ENCODE assay signal across 30 cellular contexts in the genomic region with DNA sequence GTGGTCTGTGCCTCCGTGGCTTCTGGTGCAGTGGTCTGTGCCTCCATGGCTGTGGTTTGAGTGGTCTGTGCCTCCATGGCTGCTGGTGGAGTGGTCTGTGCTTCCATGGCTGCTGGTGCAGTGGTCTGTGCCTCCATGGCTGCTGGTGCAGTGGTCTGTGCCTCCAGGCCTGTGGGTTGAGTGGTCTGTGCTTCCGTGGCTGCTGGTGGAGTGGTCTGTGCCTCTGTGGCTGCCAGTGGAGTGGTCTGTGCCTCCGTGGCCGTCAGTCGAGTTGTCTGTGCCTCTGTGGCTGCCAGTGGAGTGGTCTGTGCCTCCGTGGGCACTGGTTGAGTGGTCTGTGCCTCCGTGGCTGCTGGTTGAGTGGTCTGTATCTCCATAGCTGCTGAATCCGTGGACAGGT. TPM values are rescaled to one million over a fixed set of nuclear protein-coding genes. Genes with fewer than 3 reads are reported as not detected.
DNase-seq lines count a peak whose midpoint lies in the region; ATAC-seq, FAIRE-seq and TF ChIP-seq lines count a peak whose summit lies in the region.
"Had no signal": no experiment of that assay in that cellular context is flagged by ENCODE, and none has a peak within 500 bp of the region (broad histone marks: within the 10 kb centered on the region; RNA-seq: fewer than 3 reads in every experiment).

No MANE protein-coding gene starts in this region.

- H3K9me3 Mint-ChIP-seq in activated CD8-positive, alpha-beta T cell treated with anti-CD3 and anti-CD28 coated beads for 36 hours: peaks cover 3% of the 10 kb centered on the region
- H3K9me3 Mint-ChIP-seq in activated CD8-positive, alpha-beta T cell treated with anti-CD3 and anti-CD28 coated beads, Interleukin-2, amount 10 ng/mL, durations not matched to agents 7 days and 5 days (ENCODE audit: insufficient read depth): no peaks in the 10 kb centered on the region
- no peaks in the 10 kb centered on the region for H3K9me3 Mint-ChIP-seq in activated T-helper 2 cell treated with anti-CD3 and anti-CD28 coated beads, Interferon-gamma antibody, Interleukin-2, Interleukin-4, amounts not matched to agents 10 μg/mL and 5 μg/mL and 100 μg/mL, durations not matched to agents 14 hours and 24 hours and 36 hours
- H3K9me3 Mint-ChIP-seq in memory B cell: no peaks in the 10 kb centered on the region
- H3K9me3 Mint-ChIP-seq in stimulated activated effector memory CD8-positive, alpha-beta T cell treated with anti-CD3 and anti-CD28 coated beads, Interleukin-12 subunit alpha, Interleukin-12 subunit beta, amount 100 ng/mL, for 72 hours: no peaks in the 10 kb centered on the region

- H3K27ac ChIP-seq in kidney (ENCODE audit: low read depth in 2 of 2, low read length in 2 of 2): no peak overlapping the region
- H3K27ac ChIP-seq: brain microvascular endothelial cell, Peyer's patch, thoracic aorta had no signal

- POLR2A ChIA-PET in activated CD8-positive, alpha-beta T cell treated with anti-CD3 and anti-CD28 coated beads for 36 hours (lab: Charles Lee): interaction anchor here (0.6 to 13.8 kb wide), 3 partner anchors 8 to 175 kb away, joined by 3 to 225 read pairs (median 134); partner anchors contain the start of genes ISCU, SART3 and SELPLG
- POLR2A ChIA-PET in activated CD8-positive, alpha-beta T cell treated with anti-CD3 and anti-CD28 coated beads, Interleukin-2, amount 10 ng/mL, durations not matched to agents 7 days and 5 days (lab: Charles Lee): no interaction called here

- no peaks in the 10 kb centered on the region for H3K36me3 ChIP-seq in kidney (ENCODE audit: control insufficient read depth in 1 of 2, insufficient read depth in 2 of 2, low read length in 2 of 2)
- H3K36me3 ChIP-seq: brain microvascular endothelial cell, HAP-1, Peyer's patch, thoracic aorta had no signal

- peaks cover 41% of the 10 kb centered on the region for H3K4me1 Mint-ChIP-seq in activated CD8-positive, alpha-beta T cell treated with anti-CD3 and anti-CD28 coated beads for 36 hours (ENCODE audit: low read depth)
- H3K4me1 Mint-ChIP-seq in activated CD8-positive, alpha-beta T cell treated with anti-CD3 and anti-CD28 coated beads, Interleukin-2, amount 10 ng/mL, durations not matched to agents 7 days and 5 days (ENCODE audit: low read depth): peaks cover 59% of the 10 kb centered on the region
- peaks cover 29% of the 10 kb centered on the region for H3K4me1 Mint-ChIP-seq in activated T-helper 2 cell treated with anti-CD3 and anti-CD28 coated beads, Interferon-gamma antibody, Interleukin-2, Interleukin-4, amounts not matched to agents 10 μg/mL and 5 μg/mL and 100 μg/mL, durations not matched to agents 14 hours and 24 hours and 36 hours (ENCODE audit: low read depth)
- peaks cover 34% of the 10 kb centered on the region for H3K4me1 Mint-ChIP-seq in memory B cell
- peaks cover 74% of the 10 kb centered on the region for H3K4me1 Mint-ChIP-seq in stimulated activated effector memory CD8-positive, alpha-beta T cell treated with anti-CD3 and anti-CD28 coated beads, Interleukin-12 subunit alpha, Interleukin-12 subunit beta, amount 100 ng/mL, for 72 hours

- H3K36me3 Mint-ChIP-seq in activated CD8-positive, alpha-beta T cell treated with anti-CD3 and anti-CD28 coated beads for 36 hours (ENCODE audit: low read depth): peaks cover 57% of the 10 kb centered on the region
- peaks cover 82% of the 10 kb centered on the region for H3K36me3 Mint-ChIP-seq in activated CD8-positive, alpha-beta T cell treated with anti-CD3 and anti-CD28 coated beads, Interleukin-2, amount 10 ng/mL, durations not matched to agents 7 days and 5 days (ENCODE audit: low read depth)
- H3K36me3 Mint-ChIP-seq in activated T-helper 2 cell treated with anti-CD3 and anti-CD28 coated beads, Interferon-gamma antibody, Interleukin-2, Interleukin-4, amounts not matched to agents 10 μg/mL and 5 μg/mL and 100 μg/mL, durations not matched to agents 14 hours and 24 hours and 36 hours (ENCODE audit: low read depth): peaks cover 72% of the 10 kb centered on the region
- H3K36me3 Mint-ChIP-seq in memory B cell: peaks cover 3% of the 10 kb centered on the region
- peaks cover 99% of the 10 kb centered on the region for H3K36me3 Mint-ChIP-seq in stimulated activated effector memory CD8-positive, alpha-beta T cell treated with anti-CD3 and anti-CD28 coated beads, Interleukin-12 subunit alpha, Interleukin-12 subunit beta, amount 100 ng/mL, for 72 hours

- peak overlapping the region; percentile 72 for H3K27ac Mint-ChIP-seq in activated CD8-positive, alpha-beta T cell treated with anti-CD3 and anti-CD28 coated beads for 36 hours
- no peak overlapping the region for H3K27ac Mint-ChIP-seq in activated CD8-positive, alpha-beta T cell treated with anti-CD3 and anti-CD28 coated beads, Interleukin-2, amount 10 ng/mL, durations not matched to agents 7 days and 5 days
- H3K27ac Mint-ChIP-seq in activated T-helper 2 cell treated with anti-CD3 and anti-CD28 coated beads, Interferon-gamma antibody, Interleukin-2, Interleukin-4, amounts not matched to agents 10 μg/mL and 5 μg/mL and 100 μg/mL, durations not matched to agents 14 hours and 24 hours and 36 hours: peak overlapping the region; percentile 49
- H3K27ac Mint-ChIP-seq in memory B cell: peak overlapping the region; percentile 38
- H3K27ac Mint-ChIP-seq in stimulated activated effector memory CD8-positive, alpha-beta T cell treated with anti-CD3 and anti-CD28 coated beads, Interleukin-12 subunit alpha, Interleukin-12 subunit beta, amount 100 ng/mL, for 72 hours: peak overlapping the region; percentile 97

- no peaks in the 10 kb centered on the region for H3K9me3 ChIP-seq in kidney (ENCODE audit: control insufficient read depth in 1 of 2, low read length in 2 of 2)
- H3K9me3 ChIP-seq: HAP-1, Peyer's patch, thoracic aorta had no signal

- H3K4me3 ChIP-seq in kidney (ENCODE audit: low read length in 2 of 2): no peak overlapping the region
- H3K4me3 ChIP-seq: HAP-1, Peyer's patch, thoracic aorta had no signal

- no peak for DNase-seq in activated CD8-positive, alpha-beta T cell treated with anti-CD3 and anti-CD28 coated beads for 36 hours
- no peak for DNase-seq in activated CD8-positive, alpha-beta T cell treated with anti-CD3 and anti-CD28 coated beads, Interleukin-2, amount 10 ng/mL, durations not matched to agents 7 days and 5 days
- DNase-seq in activated T-helper 2 cell treated with anti-CD3 and anti-CD28 coated beads, Interferon-gamma antibody, Interleukin-2, Interleukin-4, amounts not matched to agents 10 μg/mL and 5 μg/mL and 100 μg/mL, durations not matched to agents 14 hours and 24 hours and 36 hours (ENCODE audit: low spot score): no peak
- no peak for DNase-seq in memory B cell (ENCODE audit: low spot score in 2 of 2)
- DNase-seq in stimulated activated effector memory CD8-positive, alpha-beta T cell treated with anti-CD3 and anti-CD28 coated beads, Interleukin-12 subunit alpha, Interleukin-12 subunit beta, amount 100 ng/mL, for 72 hours (ENCODE audit: low spot score in 2 of 2): no peak
- DNase-seq in kidney: no peak
- DNase-seq in SKM-1 (lab: John Stamatoyannopoulos, UW; ENCODE audit: unreplicated experiment): no peak
- no peak for DNase-seq in anterior cingulate cortex (lab: John Stamatoyannopoulos, UW)
- DNase-seq: 8988T; activated CD4-positive, alpha-beta T cell treated with anti-CD3 and anti-CD28 coated beads, Interleukin-2, amount 50 U/mL, for 1 hour; activated effector memory CD4-positive, alpha-beta T cell treated with anti-CD3 and anti-CD28 coated beads, Interleukin-2, amount 50 U/mL, for 16 hours; brain microvascular endothelial cell; effector CD4-positive, alpha-beta T cell; GDM1; head of caudate nucleus; NCI-H1417 treated with DMSO at 0.1 percent for 48 hours; NCI-H2107; NCI-H748 treated with DMSO at 0.1 percent for 48 hours; occipital lobe; Peyer's patch; SHP77 treated with DMSO at 0.1 percent for 48 hours; stimulated activated CD4-positive, alpha-beta T cell treated with anti-CD3 and anti-CD28 coated beads, Interleukin-4, amount 100 ng/mL, for 4 hours; stimulated activated naive CD8-positive, alpha-beta T cell treated with anti-CD3 and anti-CD28 coated beads, Interleukin-15, Interleukin-2, amounts not matched to agents 100 U/mL and 50 U/mL, for 24 hours; SW 1271; T1000 had no signal

- CTCF ChIA-PET in activated CD8-positive, alpha-beta T cell treated with anti-CD3 and anti-CD28 coated beads for 36 hours (lab: Charles Lee): interaction anchor here (1.0 kb wide), 1 partner anchor 9 kb away, joined by 3 read pairs; no protein-coding TSS in a partner anchor
- CTCF ChIA-PET in activated CD8-positive, alpha-beta T cell treated with anti-CD3 and anti-CD28 coated beads, Interleukin-2, amount 10 ng/mL, durations not matched to agents 7 days and 5 days (lab: Charles Lee): no interaction called here

- intact Hi-C loops in activated CD8-positive, alpha-beta T cell treated with anti-CD3 and anti-CD28 coated beads for 36 hours (cut with micrococcal nuclease): no loop called here
- intact Hi-C loops in activated T-helper 2 cell treated with anti-CD3 and anti-CD28 coated beads, Interferon-gamma antibody, Interleukin-2, Interleukin-4, amounts not matched to agents 10 μg/mL and 5 μg/mL and 100 μg/mL, durations not matched to agents 14 hours and 24 hours and 36 hours (cut with micrococcal nuclease): no loop called here
- intact Hi-C loops in kidney (cut with DNase I): no loop called here

- no peaks in the 10 kb centered on the region for H3K27me3 Mint-ChIP-seq in activated CD8-positive, alpha-beta T cell treated with anti-CD3 and anti-CD28 coated beads for 36 hours
- no peaks in the 10 kb centered on the region for H3K27me3 Mint-ChIP-seq in activated CD8-positive, alpha-beta T cell treated with anti-CD3 and anti-CD28 coated beads, Interleukin-2, amount 10 ng/mL, durations not matched to agents 7 days and 5 days (ENCODE audit: low read depth)
- H3K27me3 Mint-ChIP-seq in activated T-helper 2 cell treated with anti-CD3 and anti-CD28 coated beads, Interferon-gamma antibody, Interleukin-2, Interleukin-4, amounts not matched to agents 10 μg/mL and 5 μg/mL and 100 μg/mL, durations not matched to agents 14 hours and 24 hours and 36 hours (ENCODE audit: low read depth): no peaks in the 10 kb centered on the region
- H3K27me3 Mint-ChIP-seq in memory B cell: no peaks in the 10 kb centered on the region

- H3K9ac ChIP-seq in kidney (ENCODE audit: low read length in 2 of 2): no peak overlapping the region

- no peak for TF ChIP-seq CTCF in activated CD8-positive, alpha-beta T cell treated with anti-CD3 and anti-CD28 coated beads for 36 hours (IDR thresholded peaks at IDR 0.05)
- TF ChIP-seq CTCF in kidney (IDR thresholded peaks at IDR 0.05; ENCODE audit: borderline replicate concordance, extremely low read depth, insufficient read depth): no peak

- H3K4me1 ChIP-seq in kidney (ENCODE audit: control insufficient read depth in 1 of 2, insufficient read depth in 1 of 2, low read depth in 1 of 2, low read length in 2 of 2): peaks cover 5% of the 10 kb centered on the region in 2 donors
- H3K4me1 ChIP-seq: HAP-1 had no signal

- no peak for ATAC-seq in activated CD8-positive, alpha-beta T cell treated with anti-CD3 and anti-CD28 coated beads for 36 hours
- ATAC-seq in activated CD8-positive, alpha-beta T cell treated with anti-CD3 and anti-CD28 coated beads, Interleukin-2, amount 10 ng/mL, durations not matched to agents 7 days and 5 days: no peak
- no peak for ATAC-seq in memory B cell (ENCODE audit: low read depth)
- ATAC-seq in stimulated activated effector memory CD8-positive, alpha-beta T cell treated with anti-CD3 and anti-CD28 coated beads, Interleukin-12 subunit alpha, Interleukin-12 subunit beta, amount 100 ng/mL, for 72 hours: no peak
- ATAC-seq: stimulated activated naive CD8-positive, alpha-beta T cell treated with anti-CD3 and anti-CD28 coated beads, Interleukin-15, Interleukin-2, amounts not matched to agents 100 U/mL and 50 U/mL, for 24 hours had no signal

- FAIRE-seq in kidney (lab: Jason Lieb, UNC): no peak
- FAIRE-seq: GM19239 had no signal

- H3K4me3 Mint-ChIP-seq in activated CD8-positive, alpha-beta T cell treated with anti-CD3 and anti-CD28 coated beads for 36 hours: no peak overlapping the region
- no peak overlapping the region for H3K4me3 Mint-ChIP-seq in activated CD8-positive, alpha-beta T cell treated with anti-CD3 and anti-CD28 coated beads, Interleukin-2, amount 10 ng/mL, durations not matched to agents 7 days and 5 days
- H3K4me3 Mint-ChIP-seq in activated T-helper 2 cell treated with anti-CD3 and anti-CD28 coated beads, Interferon-gamma antibody, Interleukin-2, Interleukin-4, amounts not matched to agents 10 μg/mL and 5 μg/mL and 100 μg/mL, durations not matched to agents 14 hours and 24 hours and 36 hours (ENCODE audit: low read depth): no peak overlapping the region
- no peak overlapping the region for H3K4me3 Mint-ChIP-seq in memory B cell
- no peak overlapping the region for H3K4me3 Mint-ChIP-seq in stimulated activated effector memory CD8-positive, alpha-beta T cell treated with anti-CD3 and anti-CD28 coated beads, Interleukin-12 subunit alpha, Interleukin-12 subunit beta, amount 100 ng/mL, for 72 hours

RNA-seq across cellular contexts. Expression of gene SELPLG, which starts 10.1 kb away (rescaled TPM):
- total RNA-seq in activated CD8-positive, alpha-beta T cell treated with anti-CD3 and anti-CD28 coated beads for 36 hours: 10 to 100 TPM; 22.1 to 23.8 TPM
- total RNA-seq in activated CD8-positive, alpha-beta T cell treated with anti-CD3 and anti-CD28 coated beads, Interleukin-2, amount 10 ng/mL, durations not matched to agents 7 days and 5 days: 100 to 1,000 TPM; 144 to 150 TPM
- total RNA-seq in activated T-helper 2 cell treated with anti-CD3 and anti-CD28 coated beads, Interferon-gamma antibody, Interleukin-2, Interleukin-4, amounts not matched to agents 10 μg/mL and 5 μg/mL and 100 μg/mL, durations not matched to agents 14 hours and 24 hours and 36 hours: 52.1 and 55.6 TPM in 2 replicates
- 14.3 TPM for total RNA-seq in kidney
- 3.7 TPM for polyA plus RNA-seq in kidney (ENCODE audit: insufficient read depth, low read depth, low replicate concordance)

RNA-seq across cellular contexts. Expression of gene TMEM119, which starts 25.7 kb away (rescaled TPM):
- total RNA-seq in activated CD8-positive, alpha-beta T cell treated with anti-CD3 and anti-CD28 coated beads for 36 hours: not detected
- total RNA-seq in activated CD8-positive, alpha-beta T cell treated with anti-CD3 and anti-CD28 coated beads, Interleukin-2, amount 10 ng/mL, durations not matched to agents 7 days and 5 days: not detected
- not detected in 2 replicates for total RNA-seq in activated T-helper 2 cell treated with anti-CD3 and anti-CD28 coated beads, Interferon-gamma antibody, Interleukin-2, Interleukin-4, amounts not matched to agents 10 μg/mL and 5 μg/mL and 100 μg/mL, durations not matched to agents 14 hours and 24 hours and 36 hours
- 15.8 TPM for total RNA-seq in kidney
- 4.1 TPM for polyA plus RNA-seq in kidney (ENCODE audit: insufficient read depth, low read depth, low replicate concordance)
- total RNA-seq: lung microvascular endothelial cell, pulmonary artery endothelial cell had no signal

Comparison
In these comparisons a context has a peak if more than half of its experiments do, and no peak if none do; other contexts are left out.
1. RNA of gene TMEM119, which starts 25.7 kb away (total RNA-seq): 15.8 TPM in kidney (single experiment); not detected in activated CD8-positive, alpha-beta T cell treated with anti-CD3 and anti-CD28 coated beads, Interleukin-2, amount 10 ng/mL, durations not matched to agents 7 days and 5 days, not detected in activated CD8-positive, alpha-beta T cell treated with anti-CD3 and anti-CD28 coated beads for 36 hours and not detected in activated T-helper 2 cell treated with anti-CD3 and anti-CD28 coated beads, Interferon-gamma antibody, Interleukin-2, Interleukin-4, amounts not matched to agents 10 μg/mL and 5 μg/mL and 100 μg/mL, durations not matched to agents 14 hours and 24 hours and 36 hours; every median in the first group is over 10 times any median in the second.